In the genomic region with DNA sequence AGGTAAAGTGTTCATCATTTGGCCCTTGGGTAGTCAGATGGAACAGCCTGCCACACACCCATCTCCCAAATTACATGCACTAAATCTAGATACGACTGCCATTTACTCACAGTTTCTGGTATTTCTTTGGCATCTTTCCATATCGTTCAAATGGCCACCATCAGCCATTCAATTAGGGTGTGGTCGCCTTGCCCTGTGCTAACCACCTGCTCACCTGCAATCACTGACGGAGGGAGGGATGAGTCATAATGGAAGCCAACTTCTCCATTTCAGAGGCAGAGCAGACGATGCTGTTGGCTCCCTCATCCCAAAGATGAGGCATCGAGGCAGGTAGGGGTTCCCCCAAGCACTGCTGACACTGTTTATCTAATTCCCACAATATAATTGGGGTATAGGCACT, we compare ENCODE assay signal across 20 cellular contexts. TPM values are rescaled to one million over a fixed set of nuclear protein-coding genes. Genes with fewer than 3 reads are reported as not detected.
A peak's percentile ranks its signal among the peaks of the same experiment; 100 is the strongest.
DNase-seq lines count a peak whose midpoint lies in the region; ATAC-seq and TF ChIP-seq lines count a peak whose summit lies in the region.
"Had no signal": no experiment of that assay in that cellular context is flagged by ENCODE, and none has a peak within 500 bp of the region (broad histone marks: within the 10 kb centered on the region; RNA-seq: fewer than 3 reads in every experiment).

No MANE protein-coding gene starts in this region.

- WGBS in mammary epithelial cell (ENCODE audit: low coverage, missing lambda C conversion rate), result 91% methylated on average over 4 of the region's 6 CpGs

- H2AFZ ChIP-seq in mammary epithelial cell (ENCODE audit: low read depth, low read length), result no peak overlapping the region

- no peaks in the 10 kb centered on the region for H3K27me3 Mint-ChIP-seq in Calu3 (ENCODE audit: unreplicated experiment)

- no peaks in the 10 kb centered on the region for H3K9me3 ChIP-seq in mammary epithelial cell (replicated peaks; ENCODE audit: insufficient read depth, low read length)
- H3K9me3 ChIP-seq in mucosa of descending colon, result peaks cover 7% of the 10 kb centered on the region

- H3K9ac ChIP-seq in mammary epithelial cell (ENCODE audit: insufficient read depth, low read length), result no peak overlapping the region
- H3K9ac ChIP-seq: KMS-11 had no signal

- H3K4me3 ChIP-seq in GM12865 (ENCODE audit: low read depth, low read length) (no peak overlapping the region), mammary epithelial cell (replicated peaks in 1 of 3; ENCODE audit: insufficient read depth in 1 of 3, low read depth in 2 of 3, low read length in 3 of 3) (no peak overlapping the region), mucosa of descending colon (no peak overlapping the region)

- H3K4me1 ChIP-seq in mammary epithelial cell (ENCODE audit: insufficient read depth, low read length) (peaks cover 12% of the 10 kb centered on the region), mucosa of descending colon (ENCODE audit: low read depth) (no peaks in the 10 kb centered on the region)

- BruUV-seq in Calu3 (replicated peaks; lab: Mats Ljungman, UMichigan) (no TSS peak), mammary epithelial cell (replicated peaks; lab: Mats Ljungman, UMichigan) (no TSS peak)

- ATAC-seq in mucosa of descending colon, result peak; percentile 63
- no peak for ATAC-seq in HG03045 (IDR thresholded peaks at IDR 0.05; ENCODE audit: unreplicated experiment)
- ATAC-seq in GM18505 (IDR thresholded peaks at IDR 0.05; ENCODE audit: unreplicated experiment), result no peak

- H3K27ac ChIP-seq in mammary epithelial cell (ENCODE audit: insufficient read depth, low read depth, low read length), result no peak overlapping the region
- H3K27ac ChIP-seq: C4-2B, KMS-11 had no signal

- no peak overlapping the region for H3K4me3 Mint-ChIP-seq in Calu3 (ENCODE audit: low read depth, unreplicated experiment)

- H3K27me3 ChIP-seq in mammary epithelial cell (ENCODE audit: insufficient read depth, low read length), result no peaks in the 10 kb centered on the region

- no peak for TF ChIP-seq POLR2A in GM18505 (IDR thresholded peaks at IDR 0.05; ENCODE audit: borderline replicate concordance, extremely low read depth, insufficient read depth, insufficient read length)

- H3K36me3 Mint-ChIP-seq in Calu3 (ENCODE audit: insufficient read depth, unreplicated experiment), result peaks cover 23% of the 10 kb centered on the region

- peak overlapping the region; percentile 81 for H3K27ac Mint-ChIP-seq in Calu3 (ENCODE audit: unreplicated experiment)

- dilution Hi-C loops in mammary epithelial cell (cut with HindIII; ENCODE audit: low sequenced_read_pairs), result no loop called here

- H3K9me3 Mint-ChIP-seq in Calu3 (ENCODE audit: low read depth, unreplicated experiment), result peaks cover 2% of the 10 kb centered on the region

- no peaks in the 10 kb centered on the region for H4K20me1 ChIP-seq in mammary epithelial cell (ENCODE audit: insufficient read depth, low read length)

- TF ChIP-seq CTCF in Calu3 (IDR thresholded peaks at IDR 0.05; ENCODE audit: unreplicated experiment), result no peak
- TF ChIP-seq CTCF in GM12865 (IDR thresholded peaks at IDR 0.05; ENCODE audit: insufficient read depth, low read depth, low read length, missing control alignments), result no peak
- no peak for TF ChIP-seq CTCF in mammary epithelial cell (conservative IDR thresholded peaks at IDR 0.05 in 1 of 2, IDR thresholded peaks at IDR 0.05 in 1 of 2; ENCODE audit: extremely low read depth in 1 of 2, insufficient read depth in 1 of 2, low read depth in 1 of 2, low read length in 2 of 2)
- TF ChIP-seq CTCF in mucosa of descending colon (IDR thresholded peaks at IDR 0.05), result no peak

- H3K4me2 ChIP-seq in mammary epithelial cell (ENCODE audit: insufficient read depth, low read depth, low read length), result no peak overlapping the region
- H3K4me2 ChIP-seq: KMS-11 had no signal

- H3K36me3 ChIP-seq in mammary epithelial cell (ENCODE audit: insufficient read depth, low read length) (no peaks in the 10 kb centered on the region), mucosa of descending colon (ENCODE audit: low read depth) (no peaks in the 10 kb centered on the region)

- in situ Hi-C loops in mammary epithelial cell (cut with MboI; ENCODE audit: low sequenced_read_pairs in 2 of 2), result no loop called here

- intact Hi-C loops in Calu3 (cut with micrococcal nuclease; ENCODE audit: unreplicated experiment) (loop anchor here (2.0 kb wide), 1 partner anchor 42 kb away; no protein-coding TSS in a partner anchor), mammary epithelial cell (cut with micrococcal nuclease) (loop anchor here (5.0 kb wide), 1 partner anchor 149 kb away; no protein-coding TSS in a partner anchor), mucosa of descending colon (cut with DNase I, micrococcal nuclease) (no loop called here)

- no peaks in the 10 kb centered on the region for H3K79me2 ChIP-seq in mammary epithelial cell (ENCODE audit: insufficient read depth, low read length)

- H3K4me1 Mint-ChIP-seq in Calu3 (ENCODE audit: low read depth, unreplicated experiment), result peaks cover 74% of the 10 kb centered on the region

- CTCF ChIA-PET in Calu3 (lab: Charles Lee) (no interaction called here), mammary epithelial cell (lab: Charles Lee; ENCODE audit: low non-redundant PET) (interaction anchor here (1.3 kb wide), 1 partner anchor 83 kb away, joined by 14 read pairs; no protein-coding TSS in a partner anchor)

- peak; percentile 58 for DNase-seq in Calu3
- peak; percentile 14 for DNase-seq in GM12865 (ENCODE audit: low read depth)
- peak; percentile 55 for DNase-seq in mammary epithelial cell
- DNase-seq in mucosa of descending colon, result peak in 1 of 3 donors; percentile 23
- no peak for DNase-seq in activated T-cell treated with anti-CD3 and anti-CD28 coated beads for 4 hours
- DNase-seq: AML-193, DMS 273 treated with DMSO at 0.1 percent for 48 hours, EL, NCI-H146, NCI-H2081 treated with DMSO at 0.1 percent for 48 hours, NCI-H446 treated with DMSO at 0.1 percent for 48 hours, NCI-H774, OCI-M1 had no signal

RNA-seq across cellular contexts. Expression of a gene that starts 14.6 kb away (rescaled TPM):
- total RNA-seq in Calu3 (2022) (not detected in 2 replicates), mammary epithelial cell (not detected), mucosa of descending colon (10 to 100 TPM; 21.0 to 87.2 (median 85.8) TPM)
- polyA plus RNA-seq in mammary epithelial cell, result not detected
- polyA minus RNA-seq in mammary epithelial cell, result not detected
- total RNA-seq: H1; RPMI7951; T-helper 1 cell treated with Interleukin-12 subunit alpha and Interleukin-12 subunit beta and Interleukin-4 antibody, amounts not matched to agents 30 ng/mL and 1 ng/mL, for 36 hours had no signal
- polyA plus RNA-seq: H1 had no signal

Comparison
In these comparisons a context has a peak if more than half of its experiments do, and no peak if none do; other contexts are left out.
1. RNA of a gene that starts 14.6 kb away (total RNA-seq): 21.0 to 87.2 TPM in mucosa of descending colon; not detected in Calu3 and not detected in mammary epithelial cell; every median in the first group is over 10 times any median in the second.
2. intact Hi-C loops: an anchor here in Calu3 (2.0 kb wide) and mammary epithelial cell (5.0 kb wide); none called in mucosa of descending colon.